Comparison of ENCODE assay signal across 9 cellular contexts in the genomic region with DNA sequence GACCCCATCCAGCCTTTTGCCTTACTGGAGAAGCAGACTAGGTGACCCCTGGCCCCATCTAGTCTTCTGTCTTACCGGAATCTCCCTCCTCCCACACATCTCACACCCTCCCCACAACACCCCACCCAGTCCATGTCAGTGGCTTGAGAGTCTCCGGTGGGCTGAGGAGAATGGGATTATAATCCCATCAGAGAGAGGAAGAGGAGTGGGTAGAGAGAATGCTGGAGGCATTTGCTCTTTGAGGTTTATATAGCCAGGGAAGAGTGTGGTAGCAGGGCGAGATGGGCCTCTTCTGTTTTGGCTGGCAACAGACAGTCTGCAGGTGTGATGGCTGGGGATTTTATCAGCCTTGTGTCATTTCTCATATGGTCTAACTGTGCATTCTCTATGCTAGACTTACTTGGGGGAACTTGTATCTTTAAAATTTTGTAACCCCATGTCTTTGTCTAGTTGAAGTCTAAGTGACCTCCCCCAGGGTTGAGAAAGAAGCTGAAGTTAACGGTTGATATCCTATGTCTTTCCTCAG. TPM values are rescaled to one million over a fixed set of nuclear protein-coding genes. Genes with fewer than 3 reads are reported as not detected.
DNase-seq lines count a peak whose midpoint lies in the region; ATAC-seq, FAIRE-seq and TF ChIP-seq lines count a peak whose summit lies in the region.
"Had no signal": no experiment of that assay in that cellular context is flagged by ENCODE, and none has a peak within 500 bp of the region (broad histone marks: within the 10 kb centered on the region; RNA-seq: fewer than 3 reads in every experiment).

No MANE protein-coding gene starts in this region.

- H3K9me3 ChIP-seq in tibial nerve: no peaks in the 10 kb centered on the region

- no peak overlapping the region for H3K4me3 ChIP-seq in tibial nerve

- peak; percentile 33 for DNase-seq in NOMO-1 treated with dmso at 0.1 percent for 144 hours (lab: John Stamatoyannopoulos, UW; ENCODE audit: unreplicated experiment)
- no peak for DNase-seq in neural crest cell (ENCODE audit: low read depth, low spot score)
- no peak for DNase-seq in tibial nerve (ENCODE audit: low spot score in 2 of 2)
- no peak for DNase-seq in stimulated activated CD4-positive, alpha-beta T cell treated with anti-CD3 and anti-CD28 coated beads, Interleukin-15, amount 100 ng/mL, for 24 hours
- DNase-seq in frontal cortex (ENCODE audit: low spot score in 2 of 2): no peak
- DNase-seq: NCI-H187 treated with DMSO at 0.1 percent for 48 hours, SHP77 treated with DMSO at 0.1 percent for 48 hours had no signal

- peaks cover 0 to 7% (median 4%) of the 10 kb centered on the region in 4 donors for H3K4me1 ChIP-seq in tibial nerve

- no peaks in the 10 kb centered on the region for H3K36me3 ChIP-seq in tibial nerve

- no peak for FAIRE-seq in frontal cortex (lab: Jason Lieb, UNC)

- H3K27me3 Mint-ChIP-seq in neural crest cell (ENCODE audit: low read depth): no peaks in the 10 kb centered on the region

- H3K27ac ChIP-seq in tibial nerve: no peak overlapping the region

- TF ChIP-seq POLR2A in tibial nerve (IDR thresholded peaks at IDR 0.05): no peak

- H3K4me1 Mint-ChIP-seq in neural crest cell: peaks cover 13% of the 10 kb centered on the region

- no peaks in the 10 kb centered on the region for H3K27me3 ChIP-seq in tibial nerve

- H3K4me3 Mint-ChIP-seq in neural crest cell: no peak overlapping the region

- peak overlapping the region; percentile 32 for H3K27ac Mint-ChIP-seq in neural crest cell (ENCODE audit: unreplicated experiment)

- no peak for TF ChIP-seq EP300 in tibial nerve (IDR thresholded peaks at IDR 0.05)

- no peaks in the 10 kb centered on the region for H3K36me3 Mint-ChIP-seq in neural crest cell (ENCODE audit: low read depth)

- TF ChIP-seq CTCF in neural crest cell (conservative IDR thresholded peaks at IDR 0.05): no peak
- no peak for TF ChIP-seq CTCF in tibial nerve (IDR thresholded peaks at IDR 0.05)

- ATAC-seq in GM18867 (IDR thresholded peaks at IDR 0.05; ENCODE audit: unreplicated experiment) (peak; percentile 47), HG02798 (IDR thresholded peaks at IDR 0.05; ENCODE audit: poor library complexity, unreplicated experiment) (peak; percentile 63)

- no peaks in the 10 kb centered on the region for H3K9me3 Mint-ChIP-seq in neural crest cell

- 41 to 53% methylated on average over 4 of the region's 4 CpGs for WGBS in tibial nerve, 2 donors

RNA-seq across cellular contexts. Expression of a gene that starts 50.3 kb away (rescaled TPM):
- total RNA-seq in neural crest cell (8.5 and 8.6 TPM in 2 replicates), tibial nerve (10 to 100 TPM; 27.5 to 37.2 (median 30.6) TPM), frontal cortex (39.9 TPM)
